ENCODE assay signal across 23 cellular contexts in the genomic region with DNA sequence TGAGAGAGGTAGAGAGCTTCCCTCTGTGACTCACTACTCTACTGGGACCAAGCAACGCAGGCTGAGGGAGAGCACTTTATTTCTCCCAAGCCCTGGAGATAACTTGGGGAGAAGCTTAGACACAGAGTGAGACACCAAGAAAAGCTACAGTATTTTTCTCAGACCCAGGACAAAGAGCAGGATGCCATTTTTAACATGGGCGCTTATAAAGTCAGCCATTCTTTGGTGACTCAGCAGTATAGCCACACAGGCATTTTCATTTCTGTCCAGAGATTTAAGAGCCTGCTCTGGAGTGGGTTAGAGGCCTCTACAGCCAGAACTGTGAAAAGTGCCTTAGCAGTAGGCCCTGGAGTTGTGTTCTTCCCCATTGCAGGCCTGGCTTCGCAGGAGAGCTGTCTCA. TPM values are rescaled to one million over a fixed set of nuclear protein-coding genes. Genes with fewer than 3 reads are reported as not detected.
DNase-seq lines count a peak whose midpoint lies in the region; ATAC-seq and TF ChIP-seq lines count a peak whose summit lies in the region.
"Had no signal": no experiment of that assay in that cellular context is flagged by ENCODE, and none has a peak within 500 bp of the region (broad histone marks: within the 10 kb centered on the region; RNA-seq: fewer than 3 reads in every experiment).

No MANE protein-coding gene starts in this region.

- H3K79me1 ChIP-seq in IMR-90 (ENCODE audit: low read depth in 1 of 2, low read length in 2 of 2) = no peaks in the 10 kb centered on the region

- no peak overlapping the region for H3K4me2 ChIP-seq in IMR-90 (ENCODE audit: low read depth, low read length)
- no peak overlapping the region for H3K4me2 ChIP-seq in PC-3 (ENCODE audit: low read length)
- no peak overlapping the region for H3K4me2 ChIP-seq in osteoblast (ENCODE audit: insufficient read depth, low read length)
- H3K4me2 ChIP-seq: SK-N-SH had no signal

- no peaks in the 10 kb centered on the region for H3K36me3 ChIP-seq in IMR-90 (ENCODE audit: control insufficient read depth, insufficient read depth, low read length)
- H3K36me3 ChIP-seq in PC-3 (ENCODE audit: low read depth, low read length) = no peaks in the 10 kb centered on the region
- no peaks in the 10 kb centered on the region for H3K36me3 ChIP-seq in osteoblast (ENCODE audit: insufficient read depth, low read length)
- H3K36me3 ChIP-seq: HAP-1 had no signal

- no peaks in the 10 kb centered on the region for H3F3A ChIP-seq in PC-3 (ENCODE audit: low read length, unreplicated experiment)

- TF ChIP-seq RAD21 in IMR-90 (IDR thresholded peaks at IDR 0.05; ENCODE audit: low read length) = no peak

- DNase-seq in IMR-90 (no peak), PC-3 (no peak), osteoblast (ENCODE audit: insufficient read length, low spot score, missing footprints) (no peak), foreskin fibroblast (no peak)
- DNase-seq in effector CD8-positive, alpha-beta T cell (lab: John Stamatoyannopoulos, UW) = no peak
- DNase-seq: AML-193; DND-41; KG1; NCI-H1092 treated with DMSO at 0.1 percent for 48 hours; NCI-H146; NCI-H2029 treated with DMSO at 0.1 percent for 48 hours; NCI-H2171; NCI-H446; NCI-H526 treated with DMSO at 0.1 percent for 48 hours; NK-92 treated with Interleukin-12 subunit alpha and Interleukin-12 subunit beta, amount 100 ng/mL, for 24 hours; RPMI8226; SHP77 treated with DMSO at 0.1 percent for 48 hours; SK-N-SH had no signal

- no peaks in the 10 kb centered on the region for H3K9me1 ChIP-seq in IMR-90 (ENCODE audit: insufficient read depth, low read length)

- no peaks in the 10 kb centered on the region; the same call in 1 of the 2 replicates for H3K27me3 ChIP-seq in IMR-90 (ENCODE audit: control insufficient read depth, insufficient read depth, low read length)
- no peaks in the 10 kb centered on the region for H3K27me3 ChIP-seq in PC-3 (ENCODE audit: low read length)
- H3K27me3 ChIP-seq in osteoblast (ENCODE audit: insufficient read depth, low read length) = no peaks in the 10 kb centered on the region

- in situ Hi-C loops in IMR-90 (cut with MboI; ENCODE audit: low sequenced_read_pairs) = no loop called here

- no peak overlapping the region for H3K18ac ChIP-seq in IMR-90 (ENCODE audit: low read depth, low read length)

- H4K91ac ChIP-seq in IMR-90 (ENCODE audit: insufficient read depth, low read depth, low read length) = no peak overlapping the region

- no peak overlapping the region for H3K56ac ChIP-seq in IMR-90 (ENCODE audit: extremely low read depth, insufficient read depth, low read length)

- H3K4me3 ChIP-seq in IMR-90 (ENCODE audit: insufficient read depth, low read depth, low read length) (no peak overlapping the region), PC-3 (ENCODE audit: low read length) (no peak overlapping the region), osteoblast (ENCODE audit: insufficient read depth, low read length) (no peak overlapping the region), foreskin fibroblast (ENCODE audit: low read depth in 1 of 2, low read length in 2 of 2) (no peak overlapping the region)
- H3K4me3 ChIP-seq: HAP-1 had no signal

- no peak overlapping the region for H2BK15ac ChIP-seq in IMR-90 (ENCODE audit: low read depth, low read length)

- H2BK120ac ChIP-seq in IMR-90 (ENCODE audit: low read depth, low read length) = no peak overlapping the region

- TF ChIP-seq POLR2A in IMR-90 (IDR thresholded peaks at IDR 0.05; ENCODE audit: low read depth, low read length) = no peak

- H4K5ac ChIP-seq in IMR-90 (ENCODE audit: low read depth, low read length) = no peak overlapping the region

- H2AK5ac ChIP-seq in IMR-90 (ENCODE audit: low read depth, low read length) = no peak overlapping the region

- H2BK5ac ChIP-seq in IMR-90 (ENCODE audit: low read depth, low read length, poor library complexity, severe bottlenecking) = no peak overlapping the region

- no peak overlapping the region for H3K14ac ChIP-seq in IMR-90 (replicated peaks; ENCODE audit: low read depth, low read length)

- no peaks in the 10 kb centered on the region for H3K9me2 ChIP-seq in PC-3 (replicated peaks; ENCODE audit: low read length)
- H3K9me2 ChIP-seq: SK-N-SH had no signal

- no peak overlapping the region for H2BK20ac ChIP-seq in IMR-90 (ENCODE audit: low read depth, low read length)

- no peak overlapping the region for H3K27ac ChIP-seq in IMR-90 (ENCODE audit: insufficient read depth, low read length)
- H3K27ac ChIP-seq in PC-3 (ENCODE audit: low read length) = no peak overlapping the region
- H3K27ac ChIP-seq in osteoblast (ENCODE audit: low read depth, low read length) = no peak overlapping the region

- no peak overlapping the region for H3K23ac ChIP-seq in IMR-90 (ENCODE audit: low read depth, low read length)

- no peak for TF ChIP-seq CTCF in IMR-90 (conservative IDR thresholded peaks at IDR 0.05; ENCODE audit: low read depth, low read length)
- no peak for TF ChIP-seq CTCF in PC-3 (conservative IDR thresholded peaks at IDR 0.05; ENCODE audit: low read depth, low read length)
- no peak for TF ChIP-seq CTCF in osteoblast (IDR thresholded peaks at IDR 0.05; ENCODE audit: extremely low read depth, low read depth, low read length)
- no peak for TF ChIP-seq CTCF in foreskin fibroblast (IDR thresholded peaks at IDR 0.05; ENCODE audit: low read depth, low read length)

- H3K79me2 ChIP-seq in PC-3 (ENCODE audit: low read length) = no peaks in the 10 kb centered on the region
- no peaks in the 10 kb centered on the region for H3K79me2 ChIP-seq in osteoblast (ENCODE audit: insufficient read depth, low read length)

- no peaks in the 10 kb centered on the region for H3K9me3 ChIP-seq in IMR-90 (ENCODE audit: control insufficient read depth, insufficient read depth, low read length)
- no peaks in the 10 kb centered on the region for H3K9me3 ChIP-seq in PC-3 (ENCODE audit: low read length)
- H3K9me3 ChIP-seq in osteoblast (ENCODE audit: low read depth, low read length) = no peaks in the 10 kb centered on the region
- H3K9me3 ChIP-seq: HAP-1, SK-N-SH had no signal

- ATAC-seq in IMR-90 (ENCODE audit: low read depth) = no peak
- ATAC-seq in PC-3 = no peak
- peak; percentile 32 for ATAC-seq in esophagus mucosa
- ATAC-seq in HG02798 (IDR thresholded peaks at IDR 0.05; ENCODE audit: poor library complexity, unreplicated experiment) = no peak

- 60% methylated on average over 1 of the region's 3 CpGs; no CpG with 5 or more reads in 1 of the 2 experiments for WGBS in IMR-90 (ENCODE audit: extremely low coverage in 2 of 2, insufficient read length in 1 of 2), 2 experiments

- dilution Hi-C loops in IMR-90 (cut with HindIII; ENCODE audit: low sequenced_read_pairs, unreplicated experiment) = no loop called here

- intact Hi-C loops in IMR-90 (cut with micrococcal nuclease) = loop anchor here (5.0 kb wide), 1 partner anchor 109 kb away; no protein-coding TSS in a partner anchor
- intact Hi-C loops in PC-3 (cut with micrococcal nuclease) = loop anchor here (5.0 kb wide), 1 partner anchor 109 kb away; no protein-coding TSS in a partner anchor

- H4K20me1 ChIP-seq in IMR-90 (ENCODE audit: insufficient read depth, low read length) (no peaks in the 10 kb centered on the region), PC-3 (ENCODE audit: low read length) (no peaks in the 10 kb centered on the region), osteoblast (ENCODE audit: insufficient read depth, low read length) (no peaks in the 10 kb centered on the region)

- BruUV-seq in IMR-90 (replicated peaks; lab: Mats Ljungman, UMichigan) (no TSS peak), PC-3 (replicated peaks; lab: Mats Ljungman, UMichigan) (no TSS peak)

- CTCF ChIA-PET in IMR-90 (lab: Yijun Ruan, JAX) = no interaction called here
- CTCF ChIA-PET in PC-3 (lab: Charles Lee) = no interaction called here

- H3K9ac ChIP-seq in IMR-90 (ENCODE audit: low read depth, low read length) = no peak overlapping the region
- no peak overlapping the region for H3K9ac ChIP-seq in PC-3 (ENCODE audit: low read length)
- H3K9ac ChIP-seq: SK-N-SH had no signal

- H4K8ac ChIP-seq in IMR-90 (ENCODE audit: low read depth in 2 of 2, low read length in 2 of 2) = no peak overlapping the region

- POLR2A ChIA-PET in IMR-90 (lab: Charles Lee; ENCODE audit: unreplicated experiment) = no interaction called here
- POLR2A ChIA-PET in PC-3 (lab: Charles Lee; ENCODE audit: unreplicated experiment) = no interaction called here

- no peak overlapping the region for H3K4ac ChIP-seq in IMR-90 (ENCODE audit: low read depth, low read length)

- H3K4me1 ChIP-seq in IMR-90 (ENCODE audit: control insufficient read depth, insufficient read depth, low read length) = no peaks in the 10 kb centered on the region
- H3K4me1 ChIP-seq in PC-3 (ENCODE audit: insufficient read depth, low read length) = peaks cover 7% of the 10 kb centered on the region
- no peaks in the 10 kb centered on the region for H3K4me1 ChIP-seq in osteoblast (ENCODE audit: insufficient read depth, low read length)
- H3K4me1 ChIP-seq: HAP-1 had no signal

- H2AFZ ChIP-seq in IMR-90 (replicated peaks; ENCODE audit: low read length, poor library complexity) (no peak overlapping the region), PC-3 (ENCODE audit: low read length) (peak overlapping the region; percentile 20; the same call in 1 of the 2 replicates), osteoblast (ENCODE audit: low read length) (peak overlapping the region; percentile 46)

- H2AK9ac ChIP-seq in IMR-90 (replicated peaks; ENCODE audit: low read depth, low read length, poor library complexity) = no peak overlapping the region

TF ChIP-seq in IMR-90, 13 proteins besides CTCF, POLR2A, EP300 and RAD21:
- TF ChIP-seq CHD1 (IDR thresholded peaks at IDR 0.05; ENCODE audit: low read depth, low read length) = no peak
- TF ChIP-seq NFE2L2 (IDR thresholded peaks at IDR 0.05; ENCODE audit: low read depth, low read length) = 0 out of 2 replicates have a peak, but pooled peaks have one; percentile 11
- no peak for TF ChIP-seq MXI1 (IDR thresholded peaks at IDR 0.05; ENCODE audit: borderline replicate concordance, low read depth, low read length)
- TF ChIP-seq MAFK (IDR thresholded peaks at IDR 0.05; ENCODE audit: low read depth, low read length) = no peak

RNA-seq across cellular contexts. Expression of a gene that starts 55.0 kb away (rescaled TPM):
- not detected in 2 replicates for total RNA-seq in IMR-90 (2012; rRNA removed)
- not detected in 2 replicates for polyA plus RNA-seq in IMR-90 (2012; rRNA removed)
- polyA plus RNA-seq in IMR-90 (2012; cell fraction: cytosol; rRNA removed) = not detected in 2 replicates
- not detected in 2 replicates for polyA plus RNA-seq in IMR-90 (2012; cell fraction: nucleus; rRNA removed; ENCODE audit: low replicate concordance)
- not detected in 2 replicates for total RNA-seq in PC-3 (2014; rRNA removed)
- total RNA-seq in esophagus mucosa = not detected
- not detected in 2 replicates for total RNA-seq in osteoblast
- total RNA-seq: OCI-LY7 had no signal
- polyA plus RNA-seq: CD14-positive monocyte, SK-N-SH had no signal

RNA-seq across cellular contexts. Expression of a gene that starts 57.8 kb away (rescaled TPM):
- total RNA-seq in IMR-90 (2012; rRNA removed) (0.36 and 0.56 TPM in 2 replicates), PC-3 (2014; rRNA removed) (0.33 TPM in 1 of 2 replicates, not detected in the other), esophagus mucosa (1.6 TPM), osteoblast (1.1 and 1.8 TPM in 2 replicates)
- polyA plus RNA-seq in IMR-90 (2012; rRNA removed) = 0.33 and 0.77 TPM in 2 replicates
- polyA plus RNA-seq in IMR-90 (2012; cell fraction: cytosol; rRNA removed) = 0.14 TPM in 1 of 2 replicates, not detected in the other
- 0.12 and 1.7 TPM in 2 replicates for polyA plus RNA-seq in IMR-90 (2012; cell fraction: nucleus; rRNA removed; ENCODE audit: low replicate concordance)
- total RNA-seq: OCI-LY7 had no signal
- polyA plus RNA-seq: CD14-positive monocyte had no signal
